Comparison of ENCODE assay signal across 18 cellular contexts in the genomic region with DNA sequence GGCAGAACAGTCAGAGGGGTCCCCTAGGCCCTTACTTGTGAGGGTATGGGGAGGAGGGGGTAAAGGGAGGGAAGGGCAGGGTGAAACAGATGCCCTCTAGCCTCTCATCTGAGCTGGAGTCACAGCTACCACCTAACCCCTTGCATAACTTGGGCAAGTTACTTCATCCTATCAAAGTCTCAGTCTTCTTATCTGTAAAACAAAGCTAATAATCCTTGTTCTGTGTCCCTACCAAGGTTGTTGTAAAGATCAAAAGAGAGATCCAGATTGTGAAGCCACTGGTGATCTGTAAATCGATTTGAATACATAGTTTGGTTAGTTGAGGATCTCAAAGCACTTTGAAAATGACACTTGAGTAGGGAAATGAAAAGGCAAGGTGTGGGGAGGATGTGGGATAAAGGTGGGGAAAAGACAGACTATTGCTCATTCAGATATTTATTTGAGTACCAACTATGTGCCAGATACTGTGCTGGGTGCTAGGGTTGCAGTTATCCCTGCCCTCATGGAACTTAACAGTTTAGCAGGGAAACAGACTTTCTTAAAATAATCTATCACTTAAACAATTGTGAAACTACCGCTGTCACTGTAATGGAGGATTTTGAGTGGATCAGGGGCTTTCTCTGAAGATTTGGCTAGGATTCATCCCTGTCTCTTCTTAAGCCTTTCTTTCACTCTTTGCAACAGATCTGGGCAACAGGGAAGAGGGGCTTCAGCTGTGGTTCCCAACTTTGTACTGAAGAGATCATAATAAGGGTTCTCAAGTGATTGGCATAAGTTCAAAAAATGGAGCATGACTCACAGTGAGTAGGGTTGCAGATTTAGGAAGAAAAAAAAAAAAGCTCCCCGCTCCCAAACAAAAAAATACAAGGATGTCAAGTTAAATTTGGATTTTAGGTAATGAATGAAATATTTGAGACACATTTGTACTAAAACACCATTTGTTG. TPM values are rescaled to one million over a fixed set of nuclear protein-coding genes. Genes with fewer than 3 reads are reported as not detected.
DNase-seq lines count a peak whose midpoint lies in the region; ATAC-seq and TF ChIP-seq lines count a peak whose summit lies in the region.
"Had no signal": no experiment of that assay in that cellular context is flagged by ENCODE, and none has a peak within 500 bp of the region (broad histone marks: within the 10 kb centered on the region; RNA-seq: fewer than 3 reads in every experiment).

No MANE protein-coding gene starts in this region.

- no peaks in the 10 kb centered on the region for H3F3A ChIP-seq in GM23248 (ENCODE audit: insufficient read depth)

- DNase-seq in DMS 273 (lab: John Stamatoyannopoulos, UW; ENCODE audit: unreplicated experiment): peak; percentile 11
- DNase-seq in DMS 273 treated with DMSO at 0.1 percent for 48 hours (lab: John Stamatoyannopoulos, UW): no peak
- peak; percentile 39 for DNase-seq in GM23248
- DNase-seq in activated naive CD8-positive, alpha-beta T cell treated with anti-CD3 and anti-CD28 coated beads, Interleukin-2, amount 50 U/mL, for 24 hours: no peak
- DNase-seq in foreskin fibroblast: peak; percentile 47 to 77
- DNase-seq in posterior vena cava (ENCODE audit: low spot score): no peak
- DNase-seq in ACHN: no peak
- DNase-seq: activated CD8-positive, alpha-beta memory T cell treated with anti-CD3 and anti-CD28 coated beads, Interleukin-2, amount 50 U/mL, for 4 hours; foreskin melanocyte; naive thymus-derived CD8-positive, alpha-beta T cell; Peyer's patch; sigmoid colon; thyroid gland had no signal

- H3K4me2 ChIP-seq in GM23248 (ENCODE audit: unreplicated experiment): no peak overlapping the region

- no peak overlapping the region for H2AFZ ChIP-seq in GM23248

- no peak overlapping the region for H3K27ac Mint-ChIP-seq in activated naive CD8-positive, alpha-beta T cell treated with anti-CD3 and anti-CD28 coated beads, Interleukin-2, amount 50 U/mL, for 24 hours

- H3K9ac ChIP-seq in GM23248: no peak overlapping the region

- no peak overlapping the region for H3K27ac ChIP-seq in GM23248
- H3K27ac ChIP-seq: 22Rv1, cardiac muscle cell, Peyer's patch, sigmoid colon, thyroid gland had no signal

- no peak for TF ChIP-seq CTCF in foreskin fibroblast (IDR thresholded peaks at IDR 0.05; ENCODE audit: low read depth, low read length)

- ATAC-seq in activated naive CD8-positive, alpha-beta T cell treated with anti-CD3 and anti-CD28 coated beads, Interleukin-2, amount 50 U/mL, for 24 hours: peak; percentile 20
- ATAC-seq in HG02840 (IDR thresholded peaks at IDR 0.05; ENCODE audit: low FRiP score, unreplicated experiment): no peak

- H4K20me1 ChIP-seq in GM23248 (ENCODE audit: insufficient read depth): no peaks in the 10 kb centered on the region

- no peaks in the 10 kb centered on the region for H3K27me3 Mint-ChIP-seq in activated naive CD8-positive, alpha-beta T cell treated with anti-CD3 and anti-CD28 coated beads, Interleukin-2, amount 50 U/mL, for 24 hours
- H3K27me3 Mint-ChIP-seq: naive thymus-derived CD8-positive, alpha-beta T cell had no signal

- H3K4me1 ChIP-seq in GM23248 (ENCODE audit: insufficient read depth): peaks cover 5% of the 10 kb centered on the region; the same call in 1 of the 2 replicates
- H3K4me1 ChIP-seq: HAP-1, Peyer's patch, thyroid gland had no signal

- H3K9me2 ChIP-seq in GM23248 (ENCODE audit: insufficient read depth): no peaks in the 10 kb centered on the region

- no peaks in the 10 kb centered on the region for H3K9me3 ChIP-seq in GM23248 (ENCODE audit: low read depth)
- H3K9me3 ChIP-seq: HAP-1, Peyer's patch, sigmoid colon, thyroid gland had no signal

- in situ Hi-C loops in GM23248 (cut with MboI) (no loop called here), ACHN (cut with HindIII; ENCODE audit: low pct_ligation_motif_present, low pct_unique_long_range_greater_than_20kb, low sequenced_read_pairs) (no loop called here)

- H3K36me3 Mint-ChIP-seq in activated naive CD8-positive, alpha-beta T cell treated with anti-CD3 and anti-CD28 coated beads, Interleukin-2, amount 50 U/mL, for 24 hours (ENCODE audit: low read depth): no peaks in the 10 kb centered on the region

- H3K4me3 Mint-ChIP-seq in activated naive CD8-positive, alpha-beta T cell treated with anti-CD3 and anti-CD28 coated beads, Interleukin-2, amount 50 U/mL, for 24 hours: no peak overlapping the region
- H3K4me3 Mint-ChIP-seq: naive thymus-derived CD8-positive, alpha-beta T cell had no signal

- no peaks in the 10 kb centered on the region for H3K9me3 Mint-ChIP-seq in activated naive CD8-positive, alpha-beta T cell treated with anti-CD3 and anti-CD28 coated beads, Interleukin-2, amount 50 U/mL, for 24 hours

- WGBS in GM23248 (ENCODE audit: low coverage in 1 of 2, low lambda C conversion rate in 2 of 2, missing lambda C conversion rate in 2 of 2), 2 experiments: 76 to 82% methylated on average over 3 of the region's 3 CpGs

- no peaks in the 10 kb centered on the region for H3K27me3 ChIP-seq in GM23248 (replicated peaks; ENCODE audit: insufficient read depth)
- H3K27me3 ChIP-seq: cardiac muscle cell, Peyer's patch, sigmoid colon, thyroid gland had no signal

- no peaks in the 10 kb centered on the region for H3K79me2 ChIP-seq in GM23248 (ENCODE audit: insufficient read depth)

- H3K36me3 ChIP-seq in GM23248 (ENCODE audit: low read depth): no peaks in the 10 kb centered on the region
- H3K36me3 ChIP-seq: cardiac muscle cell, HAP-1, Peyer's patch, sigmoid colon, thyroid gland had no signal

- H3K4me3 ChIP-seq in GM23248: no peak overlapping the region
- no peak overlapping the region for H3K4me3 ChIP-seq in foreskin fibroblast (ENCODE audit: low read depth in 1 of 2, low read length in 2 of 2)
- H3K4me3 ChIP-seq: cardiac muscle cell, HAP-1, Peyer's patch, sigmoid colon, thyroid gland had no signal

- H3K4me1 Mint-ChIP-seq in activated naive CD8-positive, alpha-beta T cell treated with anti-CD3 and anti-CD28 coated beads, Interleukin-2, amount 50 U/mL, for 24 hours: peaks cover 21% of the 10 kb centered on the region

- intact Hi-C loops in posterior vena cava (cut with DNase I): loop anchor here in 1 of 2 donors (10.0 kb wide), 1 partner anchor 361 kb away; no protein-coding TSS in a partner anchor

RNA-seq across cellular contexts. Expression of a gene that starts 3.0 kb away (rescaled TPM):
- not detected in 2 replicates for total RNA-seq in GM23248 (2014; rRNA removed; shearing (Covaris generic))
- polyA plus RNA-seq in GM23248 (2016; fragmentation: Nextera tagmentation; extraction: Ambion mirVana): not detected in 2 replicates
- not detected for total RNA-seq in posterior vena cava
- total RNA-seq: cardiac muscle cell, Peyer's patch, sigmoid colon had no signal
- polyA plus RNA-seq: keratinocyte had no signal

RNA-seq across cellular contexts. Expression of a gene that starts 14.5 kb away (rescaled TPM):
- not detected in 2 replicates for total RNA-seq in GM23248 (2014; rRNA removed; shearing (Covaris generic))
- not detected in 2 replicates for polyA plus RNA-seq in GM23248 (2016; fragmentation: Nextera tagmentation; extraction: Ambion mirVana)
- 1 to 10 TPM; 2.1 to 3.2 TPM for total RNA-seq in posterior vena cava
- total RNA-seq: cardiac muscle cell had no signal

RNA-seq across cellular contexts. Expression of a gene that starts 56.4 kb away (rescaled TPM):
- 27.5 and 39.3 TPM in 2 replicates for total RNA-seq in GM23248 (2014; rRNA removed; shearing (Covaris generic))
- 7.0 and 9.2 TPM in 2 replicates for polyA plus RNA-seq in GM23248 (2016; fragmentation: Nextera tagmentation; extraction: Ambion mirVana)
- 100 to 1,000 TPM; 121 to 129 TPM for total RNA-seq in posterior vena cava

Comparison
In these comparisons a context has a peak if more than half of its experiments do, and no peak if none do; other contexts are left out.
1. DNase-seq: peak in DMS 273 (single experiment), GM23248 (single experiment) and foreskin fibroblast (2 of 2); none in DMS 273 treated with DMSO at 0.1 percent for 48 hours (single experiment), activated naive CD8-positive, alpha-beta T cell treated with anti-CD3 and anti-CD28 coated beads, Interleukin-2, amount 50 U/mL, for 24 hours (single experiment), posterior vena cava (single experiment) and ACHN (single experiment).